In genomic region chr18:48616484-48617255, GRCh38 we compare ENCODE assay signal across 24 cellular contexts.
DNase-seq lines count a peak whose midpoint lies in the region; TF ChIP-seq lines count a peak whose summit lies in the region.
"Had no signal": no experiment of that assay in that cellular context is flagged by ENCODE, and none has a peak within 500 bp of the region (broad histone marks: within the 10 kb centered on the region; RNA-seq: fewer than 3 reads in every experiment).

No MANE protein-coding gene starts in this region.

- no peak for TF ChIP-seq CTCF in VCaP (conservative IDR thresholded peaks at IDR 0.05)
- TF ChIP-seq CTCF in osteocyte (IDR thresholded peaks at IDR 0.05): no peak
- TF ChIP-seq CTCF in PC-9 (conservative IDR thresholded peaks at IDR 0.05): no peak

- H3K79me2 ChIP-seq in PC-9 (ENCODE audit: low read depth): no peaks in the 10 kb centered on the region

- POLR2A ChIA-PET in PC-9 (lab: Charles Lee; ENCODE audit: unreplicated experiment): no interaction called here

- H3K27me3 Mint-ChIP-seq in osteocyte (ENCODE audit: unreplicated experiment): no peaks in the 10 kb centered on the region

- peaks cover 14% of the 10 kb centered on the region for H3K36me3 Mint-ChIP-seq in osteocyte (ENCODE audit: unreplicated experiment)

- H3K27ac ChIP-seq in VCaP (peak overlapping the region; percentile 69; the same call in 1 of the 2 replicates), PC-9 (no peak overlapping the region)
- H3K27ac ChIP-seq: BLaER1, epithelial cell of prostate, neutrophil, psoas muscle, skin epidermis, uterus had no signal

- H4K20me1 ChIP-seq in PC-9 (ENCODE audit: insufficient read depth): peaks cover 3% of the 10 kb centered on the region; the same call in 1 of the 2 replicates

- peak overlapping the region; percentile 35 for H3K27ac Mint-ChIP-seq in osteocyte (ENCODE audit: unreplicated experiment)
- H3K27ac Mint-ChIP-seq: activated T-helper 1 cell treated with anti-CD3 and anti-CD28 coated beads, Interleukin-12 subunit alpha, Interleukin-12 subunit beta, Interleukin-2, Interleukin-4 antibody, amounts not matched to agents 30 ng/mL and 10 ng/mL and 1 ng/mL, durations not matched to agents 14 hours and 24 hours and 36 hours had no signal

- H3F3A ChIP-seq in PC-9 (ENCODE audit: insufficient read depth, low read depth): no peaks in the 10 kb centered on the region; the same call in 1 of the 2 replicates

- H3K4me2 ChIP-seq in PC-9: no peak overlapping the region
- H3K4me2 ChIP-seq: BLaER1 had no signal

- no peaks in the 10 kb centered on the region for H3K9me2 ChIP-seq in PC-9 (ENCODE audit: insufficient read depth)

- no TSS peak for BruUV-seq in PC-9 (replicated peaks; lab: Mats Ljungman, UMichigan)

- no peak overlapping the region for H3K4me3 ChIP-seq in PC-9
- H3K4me3 ChIP-seq: BLaER1, psoas muscle, skin epidermis, uterus had no signal

- no peaks in the 10 kb centered on the region for H3K9me3 Mint-ChIP-seq in osteocyte (ENCODE audit: unreplicated experiment)
- H3K9me3 Mint-ChIP-seq: activated T-helper 1 cell treated with anti-CD3 and anti-CD28 coated beads, Interleukin-12 subunit alpha, Interleukin-12 subunit beta, Interleukin-2, Interleukin-4 antibody, amounts not matched to agents 30 ng/mL and 10 ng/mL and 1 ng/mL, durations not matched to agents 14 hours and 24 hours and 36 hours; central memory CD8-positive, alpha-beta T cell; H9 had no signal

- H3K9me3 ChIP-seq in PC-9 (ENCODE audit: insufficient read depth, low read depth): no peaks in the 10 kb centered on the region
- H3K9me3 ChIP-seq: BLaER1, neutrophil, psoas muscle, uterus had no signal

- peaks cover 86% of the 10 kb centered on the region for H3K4me1 Mint-ChIP-seq in osteocyte (ENCODE audit: unreplicated experiment)
- H3K4me1 Mint-ChIP-seq: central memory CD8-positive, alpha-beta T cell had no signal

- DNase-seq in COLO829 (ENCODE audit: low spot score): peak; percentile 13
- DNase-seq in fibroblast of gingiva (ENCODE audit: low read depth): peak; percentile 56
- no peak for DNase-seq in osteocyte (ENCODE audit: extremely low spot score, unreplicated experiment)
- DNase-seq in CD1c-positive myeloid dendritic cell (ENCODE audit: extremely low spot score): no peak
- DNase-seq in HPDE6-E6E7 (ENCODE audit: extremely low spot score): no peak
- DNase-seq in PC-9: no peak
- DNase-seq in NCI-H2196 (lab: John Stamatoyannopoulos, UW; ENCODE audit: unreplicated experiment): no peak
- DNase-seq: ACHN; activated naive CD4-positive, alpha-beta T cell treated with anti-CD3 and anti-CD28 coated beads, Interleukin-2, amount 50 U/mL, for 16 hours; DND-41; H9; NCI-H1694; NCI-H226; psoas muscle; stimulated activated CD4-positive, alpha-beta T cell treated with anti-CD3 and anti-CD28 coated beads, Interleukin-1b, Interleukin-23, amount 100 ng/mL, for 48 hours; T-helper 9 cell; uterus had no signal

- H2AFZ ChIP-seq in PC-9: no peak overlapping the region

- intact Hi-C loops in PC-9 (cut with micrococcal nuclease; ENCODE audit: unreplicated experiment): no loop called here

- no peaks in the 10 kb centered on the region for H3K36me3 ChIP-seq in PC-9 (ENCODE audit: low read depth)
- H3K36me3 ChIP-seq: neutrophil, uterus had no signal

- H3K4me3 Mint-ChIP-seq in osteocyte (ENCODE audit: unreplicated experiment): no peak overlapping the region
- H3K4me3 Mint-ChIP-seq: activated T-helper 1 cell treated with anti-CD3 and anti-CD28 coated beads, Interleukin-12 subunit alpha, Interleukin-12 subunit beta, Interleukin-2, Interleukin-4 antibody, amounts not matched to agents 30 ng/mL and 10 ng/mL and 1 ng/mL, durations not matched to agents 14 hours and 24 hours and 36 hours; central memory CD8-positive, alpha-beta T cell; H9 had no signal

- CTCF ChIA-PET in PC-9 (lab: Charles Lee): interaction anchor here (0.6 kb wide), 1 partner anchor 17 kb away, joined by 3 read pairs; no protein-coding TSS in a partner anchor

- H3K4me1 ChIP-seq in PC-9 (replicated peaks; ENCODE audit: insufficient read depth): no peaks in the 10 kb centered on the region
- H3K4me1 ChIP-seq: uterus had no signal

- no peaks in the 10 kb centered on the region for H3K27me3 ChIP-seq in PC-9 (ENCODE audit: insufficient read depth, low read depth)
- H3K27me3 ChIP-seq: BLaER1, neutrophil, uterus had no signal

Comparison
In these comparisons a context has a peak if more than half of its experiments do, and no peak if none do; other contexts are left out.
1. DNase-seq: peak in COLO829 (single experiment) and fibroblast of gingiva (single experiment); none in osteocyte (single experiment), CD1c-positive myeloid dendritic cell (single experiment), HPDE6-E6E7 (single experiment), PC-9 (0 of 2) and NCI-H2196 (single experiment).